ENCODE assay signal across 8 cellular contexts in genomic region chr5:110727025-110727314, GRCh38. TPM values are rescaled to one million over a fixed set of nuclear protein-coding genes. Genes with fewer than 3 reads are reported as not detected.
DNase-seq lines count a peak whose midpoint lies in the region; ATAC-seq, FAIRE-seq and TF ChIP-seq lines count a peak whose summit lies in the region.

No MANE protein-coding gene starts in this region.

- H3K9me2 ChIP-seq in OCI-LY7 (ENCODE audit: insufficient read depth, low read length), result no peaks in the 10 kb centered on the region

- no peak for FAIRE-seq in endothelial cell of umbilical vein (lab: Jason Lieb, UNC)

- dilution Hi-C loops in endothelial cell of umbilical vein (cut with MboI; ENCODE audit: extremely low pct_ligation_motif_present, low sequenced_read_pairs), result no loop called here

- H3K4me1 ChIP-seq in OCI-LY7 (ENCODE audit: insufficient read depth, low read length, poor library complexity, severe bottlenecking) (no peaks in the 10 kb centered on the region), endothelial cell of umbilical vein (ENCODE audit: control insufficient read depth, extremely low read depth, insufficient read depth, low read length) (no peaks in the 10 kb centered on the region), neuron (ENCODE audit: insufficient read depth, low read length) (no peaks in the 10 kb centered on the region)

- H4K20me1 ChIP-seq in OCI-LY7 (ENCODE audit: insufficient read depth, low read length), result no peaks in the 10 kb centered on the region
- no peaks in the 10 kb centered on the region for H4K20me1 ChIP-seq in endothelial cell of umbilical vein (replicated peaks; ENCODE audit: control insufficient read depth, extremely low read depth, insufficient read depth, low read length)

- H3K36me3 ChIP-seq in OCI-LY7 (ENCODE audit: insufficient read depth, low read length) (no peaks in the 10 kb centered on the region), endothelial cell of umbilical vein (ENCODE audit: control insufficient read depth in 2 of 2, extremely low read depth in 1 of 2, insufficient read depth in 2 of 2, low read length in 2 of 2) (no peaks in the 10 kb centered on the region), neuron (ENCODE audit: insufficient read depth, low read length) (no peaks in the 10 kb centered on the region)

- intact Hi-C loops in OCI-LY7 (cut with micrococcal nuclease; ENCODE audit: unreplicated experiment) (no loop called here), endothelial cell of umbilical vein (cut with micrococcal nuclease) (no loop called here)

- H3K27me3 ChIP-seq in endothelial cell of umbilical vein (ENCODE audit: control insufficient read depth in 2 of 2, insufficient read depth in 2 of 2, low read length in 2 of 2), result peaks cover 0 to 1% of the 10 kb centered on the region in 2 experiments
- no peaks in the 10 kb centered on the region for H3K27me3 ChIP-seq in neuron (ENCODE audit: insufficient read depth, low read length)

- CTCF ChIA-PET in OCI-LY7 (lab: Charles Lee; ENCODE audit: unreplicated experiment), result interaction anchor here (0.6 kb wide), 1 partner anchor 10 kb away, joined by 3 read pairs; no protein-coding TSS in a partner anchor
- CTCF ChIA-PET in endothelial cell of umbilical vein (lab: Charles Lee), result interaction anchor here (1.1 kb wide), 1 partner anchor 12 kb away, joined by 4 read pairs; the partner anchor contains the start of gene SLC25A46

- peak overlapping the region; percentile 25 for H3K4me3 ChIP-seq in OCI-LY7 (ENCODE audit: low read depth, low read length, poor library complexity, severe bottlenecking)
- H3K4me3 ChIP-seq in endothelial cell of umbilical vein (replicated peaks in 1 of 3; ENCODE audit: insufficient read depth in 1 of 3, low read depth in 1 of 3, low read length in 3 of 3), result peak overlapping the region; percentile 40 to 72 (median 51)
- peak overlapping the region; percentile 44 for H3K4me3 ChIP-seq in neuron (ENCODE audit: low read length)

- no peak overlapping the region for H3K9ac ChIP-seq in endothelial cell of umbilical vein (replicated peaks; ENCODE audit: extremely low read depth, insufficient read depth, low read length)

- H2AFZ ChIP-seq in OCI-LY7 (ENCODE audit: low read length), result peak overlapping the region; percentile 92
- peak overlapping the region; percentile 84 for H2AFZ ChIP-seq in endothelial cell of umbilical vein (ENCODE audit: low read depth, low read length)
- peak overlapping the region; percentile 70 for H2AFZ ChIP-seq in neuron (ENCODE audit: low read depth, low read length)

- H3K4me2 ChIP-seq in OCI-LY7 (ENCODE audit: low read length) (peak overlapping the region; percentile 62; the same call in 1 of the 2 replicates), endothelial cell of umbilical vein (ENCODE audit: insufficient read depth, low read length) (peak overlapping the region; percentile 92)

- H3K79me2 ChIP-seq in OCI-LY7 (ENCODE audit: insufficient read depth, low read depth, low read length) (no peaks in the 10 kb centered on the region), endothelial cell of umbilical vein (ENCODE audit: control insufficient read depth, insufficient read depth, low read length) (no peaks in the 10 kb centered on the region)

- POLR2A ChIA-PET in OCI-LY7 (lab: Charles Lee) (no interaction called here), endothelial cell of umbilical vein (lab: Charles Lee) (no interaction called here)

- peak; percentile 33; the same call in 1 of the 2 replicates for TF ChIP-seq CTCF in OCI-LY7 (conservative IDR thresholded peaks at IDR 0.05; ENCODE audit: low read length)
- TF ChIP-seq CTCF in endothelial cell of umbilical vein (IDR thresholded peaks at IDR 0.05; ENCODE audit: extremely low read depth in 1 of 2, insufficient read depth in 1 of 2, low read depth in 1 of 2, low read length in 2 of 2), result no peak

- TF ChIP-seq POLR2A in endothelial cell of umbilical vein (IDR thresholded peaks at IDR 0.05; ENCODE audit: low read depth, low read length), result no peak

- H3K9me1 ChIP-seq in endothelial cell of umbilical vein (replicated peaks; ENCODE audit: control insufficient read depth, extremely low read depth, insufficient read depth, low read length), result no peaks in the 10 kb centered on the region

- BruUV-seq in OCI-LY7 (replicated peaks; lab: Mats Ljungman, UMichigan), result no TSS peak
- no TSS peak for BruUV-seq in endothelial cell of umbilical vein (replicated peaks; lab: Mats Ljungman, UMichigan)

- H3K27ac ChIP-seq in OCI-LY7 (ENCODE audit: low read depth, low read length, poor library complexity, severe bottlenecking), result no peak overlapping the region
- H3K27ac ChIP-seq in endothelial cell of umbilical vein (ENCODE audit: insufficient read depth, low read depth, low read length), result no peak overlapping the region

- ATAC-seq in GM18867 (IDR thresholded peaks at IDR 0.05; ENCODE audit: unreplicated experiment), result peak; percentile 52
- peak; percentile 69 for ATAC-seq in HG02798 (IDR thresholded peaks at IDR 0.05; ENCODE audit: poor library complexity, unreplicated experiment)

- DNase-seq in OCI-LY7 (ENCODE audit: low spot score) (peak; percentile 4), endothelial cell of umbilical vein (ENCODE audit: low read depth, low spot score) (no peak), NCI-H1417 (lab: John Stamatoyannopoulos, UW) (no peak), SKM-1 (lab: John Stamatoyannopoulos, UW; ENCODE audit: unreplicated experiment) (no peak)
- DNase-seq in stimulated activated CD4-positive, alpha-beta T cell treated with anti-CD3 and anti-CD28 coated beads, Interleukin-1b, Interleukin-23, amount 100 ng/mL, for 48 hours, result no peak

- no peaks in the 10 kb centered on the region for H3K9me3 ChIP-seq in OCI-LY7 (ENCODE audit: low read length)
- H3K9me3 ChIP-seq in endothelial cell of umbilical vein (replicated peaks; ENCODE audit: control insufficient read depth, insufficient read depth, low read length), result no peaks in the 10 kb centered on the region
- H3K9me3 ChIP-seq in neuron (ENCODE audit: low read length), result no peaks in the 10 kb centered on the region

TF ChIP-seq in endothelial cell of umbilical vein, 7 proteins besides CTCF, POLR2A, EP300 and RAD21:
- TF ChIP-seq FOS (IDR thresholded peaks at IDR 0.05; ENCODE audit: borderline replicate concordance, insufficient read depth, low read length) (no peak), MYC (IDR thresholded peaks at IDR 0.05; ENCODE audit: low read depth, low read length) (no peak), POLR2AphosphoS5 (IDR thresholded peaks at IDR 0.05; ENCODE audit: insufficient read depth, low read depth, low read length) (no peak), GATA2 (IDR thresholded peaks at IDR 0.05; ENCODE audit: insufficient read depth, insufficient read length, low read depth, low read length) (no peak), EZH2 (IDR thresholded peaks at IDR 0.05; ENCODE audit: borderline replicate concordance, low read depth, low read length, severe bottlenecking) (no peak), JUN (IDR thresholded peaks at IDR 0.05; ENCODE audit: borderline replicate concordance, insufficient read depth, insufficient read length, low read depth) (no peak)
- TF ChIP-seq, protein P1, sequence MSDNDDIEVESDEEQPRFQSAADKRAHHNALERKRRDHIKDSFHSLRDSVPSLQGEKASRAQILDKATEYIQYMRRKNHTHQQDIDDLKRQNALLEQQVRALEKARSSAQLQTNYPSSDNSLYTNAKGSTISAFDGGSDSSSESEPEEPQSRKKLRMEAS (IDR thresholded peaks at IDR 0.05; ENCODE audit: insufficient read depth, insufficient read length), result no peak

RNA-seq across cellular contexts. Expression of gene TMEM232, which starts 0.5 kb away (rescaled TPM):
- total RNA-seq in OCI-LY7 (2014; rRNA removed; shearing (Covaris generic)), result 0.64 and 1.5 TPM in 2 replicates
- total RNA-seq in OCI-LY7 (2022) (1.7 and 2.9 TPM in 2 replicates), endothelial cell of umbilical vein (0.37 and 0.38 TPM in 2 replicates)
- 0.17 TPM in 1 of 2 replicates, not detected in the other for polyA plus RNA-seq in endothelial cell of umbilical vein
- 0.10 TPM in 1 of 2 replicates, not detected in the other for polyA plus RNA-seq in endothelial cell of umbilical vein (2011; cell fraction: cytosol; rRNA removed)
- polyA plus RNA-seq in endothelial cell of umbilical vein (2011; cell fraction: nucleus; rRNA removed), result 0.42 and 0.43 TPM in 2 replicates
- polyA plus RNA-seq in endothelial cell of umbilical vein (2012), result 0.53 TPM in 1 of 2 replicates, not detected in the other
- polyA minus RNA-seq in endothelial cell of umbilical vein, result 0.39 TPM in 1 of 2 replicates, not detected in the other
- not detected for polyA minus RNA-seq in endothelial cell of umbilical vein (2011; cell fraction: cytosol; rRNA and poly(A)+ RNA removed)
- 1.2 TPM in 1 of 2 replicates, not detected in the other for polyA minus RNA-seq in endothelial cell of umbilical vein (2011; cell fraction: nucleus; rRNA and poly(A)+ RNA removed)

RNA-seq across cellular contexts. Expression of gene SLC25A46, which starts 11.8 kb away (rescaled TPM):
- 36.4 and 37.8 TPM in 2 replicates for total RNA-seq in OCI-LY7 (2014; rRNA removed; shearing (Covaris generic))
- total RNA-seq in OCI-LY7 (2022) (46.4 and 49.2 TPM in 2 replicates), endothelial cell of umbilical vein (30.0 and 31.1 TPM in 2 replicates)
- polyA plus RNA-seq in endothelial cell of umbilical vein, result 12.8 and 13.5 TPM in 2 replicates
- polyA plus RNA-seq in endothelial cell of umbilical vein (2011; cell fraction: cytosol; rRNA removed), result 13.0 and 13.5 TPM in 2 replicates
- 16.1 and 17.6 TPM in 2 replicates for polyA plus RNA-seq in endothelial cell of umbilical vein (2011; cell fraction: nucleus; rRNA removed)
- 20.1 and 29.0 TPM in 2 replicates for polyA plus RNA-seq in endothelial cell of umbilical vein (2012)
- polyA minus RNA-seq in endothelial cell of umbilical vein, result 24.9 and 27.0 TPM in 2 replicates
- 21.8 TPM for polyA minus RNA-seq in endothelial cell of umbilical vein (2011; cell fraction: cytosol; rRNA and poly(A)+ RNA removed)
- polyA minus RNA-seq in endothelial cell of umbilical vein (2011; cell fraction: nucleus; rRNA and poly(A)+ RNA removed), result 14.4 and 20.7 TPM in 2 replicates
